Comparison of ENCODE assay signal across 25 cellular contexts in the genomic region with DNA sequence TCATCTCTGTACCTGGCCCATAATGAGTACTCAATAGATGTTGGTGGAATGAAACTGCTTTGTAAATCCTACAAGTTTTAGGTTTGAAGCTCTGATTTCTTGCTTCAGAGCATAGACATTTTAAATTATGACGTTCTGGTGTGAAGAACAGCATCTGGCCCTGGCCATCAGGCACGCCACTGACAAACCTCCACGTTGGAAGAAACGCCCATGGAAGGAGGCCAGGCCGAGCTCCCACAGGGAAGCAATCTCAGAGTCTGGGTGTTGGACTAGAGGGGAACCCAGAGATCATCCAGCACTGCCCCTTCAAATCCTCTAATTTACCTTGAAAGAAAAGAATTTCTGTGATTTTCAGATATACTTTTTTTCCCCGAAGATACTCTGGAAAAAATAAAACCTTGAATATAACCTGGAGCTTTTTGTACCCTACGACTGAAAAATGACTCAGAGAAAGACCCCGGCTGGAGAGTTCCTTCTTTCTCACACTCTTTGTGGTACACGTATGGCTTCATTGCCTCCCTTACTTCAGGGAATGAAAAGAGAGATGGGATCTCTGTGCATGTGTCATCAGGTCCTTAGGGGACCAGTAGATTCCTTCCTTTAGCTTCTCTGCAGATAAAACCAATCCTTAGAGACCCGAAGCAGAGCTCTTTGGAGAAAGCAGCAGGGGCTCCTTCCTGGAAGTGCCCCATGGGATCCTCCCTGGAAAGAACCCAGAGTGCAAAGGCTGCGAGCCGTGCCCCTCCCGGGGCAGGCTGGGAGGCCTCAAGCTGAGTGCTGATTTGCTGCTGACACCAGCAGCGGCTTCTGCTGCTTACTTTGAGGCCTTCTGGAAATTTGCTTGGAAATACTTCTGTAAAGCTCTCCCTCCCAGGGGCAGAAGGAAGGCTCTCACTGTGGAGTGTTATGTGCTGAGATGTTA.
DNase-seq lines count a peak whose midpoint lies in the region; ATAC-seq and TF ChIP-seq lines count a peak whose summit lies in the region.
"Had no signal": no experiment of that assay in that cellular context is flagged by ENCODE, and none has a peak within 500 bp of the region (broad histone marks: within the 10 kb centered on the region; RNA-seq: fewer than 3 reads in every experiment).

No MANE protein-coding gene starts in this region.

- H3K4ac ChIP-seq in neuronal stem cell (ENCODE audit: low read length): no peak overlapping the region

- no peak overlapping the region for H3K14ac ChIP-seq in neuronal stem cell (ENCODE audit: low read length)

- H3K79me1 ChIP-seq in neuronal stem cell (ENCODE audit: low read depth, low read length): peaks cover 3% of the 10 kb centered on the region

- H3K9me3 ChIP-seq in right atrium auricular region: no peaks in the 10 kb centered on the region
- no peaks in the 10 kb centered on the region for H3K9me3 ChIP-seq in heart right ventricle
- H3K9me3 ChIP-seq in neuronal stem cell (replicated peaks in 1 of 2; ENCODE audit: control insufficient read depth in 2 of 2, insufficient read depth in 1 of 2, low read depth in 1 of 2, low read length in 2 of 2): peaks cover 0 to 4% of the 10 kb centered on the region in 2 donors
- H3K9me3 ChIP-seq: HAP-1, MG63 had no signal

- H3K36me3 ChIP-seq in right atrium auricular region: no peaks in the 10 kb centered on the region
- no peaks in the 10 kb centered on the region for H3K36me3 ChIP-seq in heart right ventricle
- H3K36me3 ChIP-seq in neuronal stem cell (replicated peaks in 1 of 2; ENCODE audit: control insufficient read depth in 2 of 2, insufficient read depth in 2 of 2, low read length in 2 of 2): peaks cover 0 to 51% of the 10 kb centered on the region in 2 donors
- H3K36me3 ChIP-seq: HAP-1, MG63 had no signal

- H3K4me1 ChIP-seq in right atrium auricular region (no peaks in the 10 kb centered on the region), heart right ventricle (peaks cover 0 to 16% (median 4%) of the 10 kb centered on the region in 9 donors), neuronal stem cell (ENCODE audit: control insufficient read depth in 2 of 2, insufficient read depth in 1 of 2, low read depth in 1 of 2, low read length in 2 of 2) (peaks cover 0 to 10% of the 10 kb centered on the region in 2 donors)
- H3K4me1 ChIP-seq: HAP-1 had no signal

- TF ChIP-seq CTCF in right atrium auricular region (IDR thresholded peaks at IDR 0.05) (no peak), heart right ventricle (IDR thresholded peaks at IDR 0.05) (no peak)

- H2BK5ac ChIP-seq in neuronal stem cell (ENCODE audit: low read length): no peak overlapping the region

- no peak overlapping the region for H2BK12ac ChIP-seq in neuronal stem cell (ENCODE audit: low read length)

- peak overlapping the region; percentile 62 for H3K18ac ChIP-seq in neuronal stem cell (ENCODE audit: low read length)

- ATAC-seq in Right ventricle myocardium superior (ENCODE audit: poor library complexity): peak; percentile 93
- ATAC-seq in heart right ventricle: peak; percentile 80 to 94 (median 86)
- ATAC-seq: GM23338 had no signal

- no peak overlapping the region for H2AK5ac ChIP-seq in neuronal stem cell (ENCODE audit: low read depth, low read length)

- no peak overlapping the region for H2BK120ac ChIP-seq in neuronal stem cell (ENCODE audit: low read depth, low read length)

- no peak overlapping the region for H2AFZ ChIP-seq in neuronal stem cell (ENCODE audit: low read length)
- H2AFZ ChIP-seq: GM23338 had no signal

- H3K9ac ChIP-seq in neuronal stem cell (ENCODE audit: low read depth, low read length, poor library complexity): no peak overlapping the region

- H4K91ac ChIP-seq in neuronal stem cell (ENCODE audit: low read depth, low read length, poor library complexity): no peak overlapping the region

- H4K8ac ChIP-seq in neuronal stem cell (ENCODE audit: low read depth, low read length): no peak overlapping the region

- intact Hi-C loops in Right ventricle myocardium superior (cut with DNase I): no loop called here
- intact Hi-C loops in heart right ventricle (cut with DNase I): no loop called here

- no peaks in the 10 kb centered on the region for H3K27me3 ChIP-seq in right atrium auricular region
- H3K27me3 ChIP-seq in heart right ventricle: peaks cover 0 to 8% (median 0%) of the 10 kb centered on the region in 7 donors
- H3K27me3 ChIP-seq in neuronal stem cell (ENCODE audit: control insufficient read depth in 3 of 3, insufficient read depth in 3 of 3, low read depth in 1 of 3, low read length in 3 of 3): no peaks in the 10 kb centered on the region
- H3K27me3 ChIP-seq: MG63 had no signal

- no peak overlapping the region for H3K27ac ChIP-seq in right atrium auricular region
- H3K27ac ChIP-seq in heart right ventricle: peak overlapping the region in 5 of 10 donors; percentile 31 to 60 (median 44)
- H3K27ac ChIP-seq in neuronal stem cell (replicated peaks; ENCODE audit: low read length): no peak overlapping the region

- no peak overlapping the region for H2BK15ac ChIP-seq in neuronal stem cell (ENCODE audit: low read length)

- WGBS in heart right ventricle, 2 donors: 41 to 43% methylated on average over 14 of the region's 14 CpGs
- no CpG with 5 or more reads among the region's 14 CpGs for WGBS in neuronal stem cell (ENCODE audit: extremely low coverage in 2 of 2, insufficient read length in 2 of 2, insufficient replicate concordance in 1 of 2), 2 donors

- peak; percentile 81 for DNase-seq in Right ventricle myocardium superior
- no peak for DNase-seq in right atrium auricular region (ENCODE audit: low spot score)
- DNase-seq in heart right ventricle: peak; percentile 70 to 83
- DNase-seq in neuronal stem cell (ENCODE audit: low spot score): no peak
- no peak for DNase-seq in occipital lobe (lab: John Stamatoyannopoulos, UW)
- no peak for DNase-seq in NCI-H2196 treated with DMSO at 0.1 percent for 48 hours (lab: John Stamatoyannopoulos, UW; ENCODE audit: unreplicated experiment)
- DNase-seq in hypothalamus (lab: John Stamatoyannopoulos, UW): no peak
- DNase-seq: C1 segment of cervical spinal cord; CD4-positive, alpha-beta memory T cell; COR-L47; GF-D8; HFFc6; IMR-90; KG1; MG63; NCI-H1105 treated with DMSO at 0.1 percent for 48 hours; NCI-H146; NCI-H2029; NCI-H226; NCI-H510A; NCI-H69; RPMI8226; SHP77 treated with DMSO at 0.1 percent for 48 hours had no signal

- H3K4me3 ChIP-seq in right atrium auricular region: no peak overlapping the region
- no peak overlapping the region for H3K4me3 ChIP-seq in heart right ventricle
- H3K4me3 ChIP-seq in neuronal stem cell (ENCODE audit: low read length in 2 of 2): no peak overlapping the region
- H3K4me3 ChIP-seq: GM23338, HAP-1, MG63 had no signal

- no peak overlapping the region for H3K4me2 ChIP-seq in neuronal stem cell (ENCODE audit: insufficient read depth, low read length, poor library complexity, severe bottlenecking)
- H3K4me2 ChIP-seq: GM23338 had no signal

- H3K23ac ChIP-seq in neuronal stem cell (ENCODE audit: low read depth, low read length, poor library complexity): no peak overlapping the region

Comparison
In these comparisons a context has a peak if more than half of its experiments do, and no peak if none do; other contexts are left out.
1. DNase-seq: peak in Right ventricle myocardium superior (single experiment) and heart right ventricle (2 of 2); none in right atrium auricular region (single experiment), neuronal stem cell (single experiment), occipital lobe (single experiment), NCI-H2196 treated with DMSO at 0.1 percent for 48 hours (single experiment) and hypothalamus (0 of 51).